Comparison of ENCODE assay signal across 25 cellular contexts in genomic region chr6:112925702-112926101, GRCh38.
DNase-seq lines count a peak whose midpoint lies in the region; ATAC-seq, FAIRE-seq and TF ChIP-seq lines count a peak whose summit lies in the region.
"Had no signal": no experiment of that assay in that cellular context is flagged by ENCODE, and none has a peak within 500 bp of the region (broad histone marks: within the 10 kb centered on the region; RNA-seq: fewer than 3 reads in every experiment).

No MANE protein-coding gene starts in this region.

- no peak overlapping the region for H3K23ac ChIP-seq in IMR-90 (ENCODE audit: low read depth, low read length)

- no peaks in the 10 kb centered on the region for H3K9me1 ChIP-seq in IMR-90 (ENCODE audit: insufficient read depth, low read length)

- no peak for FAIRE-seq in A549 (lab: Jason Lieb, UNC)
- FAIRE-seq: A204.1, GM12878, GM12892, GM18507 had no signal

- no peaks in the 10 kb centered on the region for H3K36me3 ChIP-seq in IMR-90 (ENCODE audit: control insufficient read depth, insufficient read depth, low read length)
- H3K36me3 ChIP-seq: BLaER1 treated with 17β-estradiol and CSF1 and Interleukin-3, amounts not matched to agents 10 nM and 100 nM had no signal

- no peak overlapping the region for H3K18ac ChIP-seq in IMR-90 (ENCODE audit: low read depth, low read length)

- H2BK20ac ChIP-seq in IMR-90 (ENCODE audit: low read depth, low read length) = no peak overlapping the region

- H3K4me1 ChIP-seq in A549 = no peaks in the 10 kb centered on the region
- H3K4me1 ChIP-seq in IMR-90 (ENCODE audit: control insufficient read depth, insufficient read depth, low read length) = peaks cover 2% of the 10 kb centered on the region
- H3K4me1 ChIP-seq: BLaER1 treated with 17β-estradiol and CSF1 and Interleukin-3, amounts not matched to agents 10 nM and 100 nM had no signal

- TF ChIP-seq POLR2A in A549 (IDR thresholded peaks at IDR 0.05; ENCODE audit: low read length) (no peak), IMR-90 (IDR thresholded peaks at IDR 0.05; ENCODE audit: low read depth, low read length) (no peak)

- H2AK5ac ChIP-seq in IMR-90 (ENCODE audit: low read depth, low read length) = no peak overlapping the region

- in situ Hi-C loops in IMR-90 (cut with MboI; ENCODE audit: low sequenced_read_pairs) = no loop called here

- DNase-seq in A549 (ENCODE audit: low read depth in 1 of 2, low spot score in 1 of 2) = no peak
- DNase-seq in IMR-90 = no peak
- no peak for DNase-seq in osteocyte (ENCODE audit: extremely low spot score, unreplicated experiment)
- DNase-seq in C1 segment of cervical spinal cord (lab: John Stamatoyannopoulos, UW) = no peak
- no peak for DNase-seq in UCSD-AML1 (lab: John Stamatoyannopoulos, UW; ENCODE audit: unreplicated experiment)
- DNase-seq: 8988T; AML-193; CD4-positive, alpha-beta memory T cell; CD4-positive, CD25-positive, alpha-beta regulatory T cell; CD8-positive, alpha-beta memory T cell; COR-L47; DMS 273 treated with DMSO at 0.1 percent for 48 hours; DMS153; DMS53; DMS79; DND-41; EL; GDM1 had no signal

- H3K4me3 ChIP-seq in A549 (no peak overlapping the region), IMR-90 (ENCODE audit: insufficient read depth, low read depth, low read length) (no peak overlapping the region)
- H3K4me3 ChIP-seq: BLaER1 treated with 17β-estradiol and CSF1 and Interleukin-3, amounts not matched to agents 10 nM and 100 nM; GM12878 had no signal

- TF ChIP-seq RAD21 in A549 (conservative IDR thresholded peaks at IDR 0.05 in 1 of 2, IDR thresholded peaks at IDR 0.05 in 1 of 2) = no peak
- TF ChIP-seq RAD21 in IMR-90 (IDR thresholded peaks at IDR 0.05; ENCODE audit: low read length) = no peak

- H3K9me3 ChIP-seq in A549 (no peaks in the 10 kb centered on the region), IMR-90 (ENCODE audit: control insufficient read depth, insufficient read depth, low read length) (peaks cover 9% of the 10 kb centered on the region; the same call in 1 of the 2 replicates)

- no peaks in the 10 kb centered on the region for H4K20me1 ChIP-seq in IMR-90 (ENCODE audit: insufficient read depth, low read length)
- H4K20me1 ChIP-seq: BLaER1 treated with 17β-estradiol and CSF1 and Interleukin-3, amounts not matched to agents 10 nM and 100 nM had no signal

- H2BK120ac ChIP-seq in IMR-90 (ENCODE audit: low read depth, low read length) = no peak overlapping the region

- peaks cover 45% of the 10 kb centered on the region for H3K4me1 Mint-ChIP-seq in osteocyte (ENCODE audit: unreplicated experiment)
- H3K4me1 Mint-ChIP-seq: B cell; CD14-positive monocyte; CD4-positive, alpha-beta memory T cell; CD4-positive, CD25-positive, alpha-beta regulatory T cell; CD8-positive, alpha-beta memory T cell had no signal

- H2BK15ac ChIP-seq in IMR-90 (ENCODE audit: low read depth, low read length) = no peak overlapping the region

- no peak for TF ChIP-seq EP300 in A549 (IDR thresholded peaks at IDR 0.05)

- CTCF ChIA-PET in A549 (lab: Yijun Ruan, JAX) = no interaction called here
- CTCF ChIA-PET in IMR-90 (lab: Yijun Ruan, JAX) = no interaction called here

- H3K27me3 ChIP-seq in IMR-90 (ENCODE audit: control insufficient read depth, insufficient read depth, low read length) = no peaks in the 10 kb centered on the region
- H3K27me3 ChIP-seq: BLaER1 treated with 17β-estradiol and CSF1 and Interleukin-3, amounts not matched to agents 10 nM and 100 nM had no signal

- H3K9me3 Mint-ChIP-seq in osteocyte (ENCODE audit: unreplicated experiment) = peaks cover 18% of the 10 kb centered on the region

- no peak overlapping the region for H4K5ac ChIP-seq in IMR-90 (ENCODE audit: low read depth, low read length)

- no peaks in the 10 kb centered on the region for H3K27me3 Mint-ChIP-seq in osteocyte (ENCODE audit: unreplicated experiment)
- H3K27me3 Mint-ChIP-seq: B cell; CD4-positive, alpha-beta memory T cell; CD4-positive, CD25-positive, alpha-beta regulatory T cell had no signal

- H4K91ac ChIP-seq in IMR-90 (ENCODE audit: insufficient read depth, low read depth, low read length) = no peak overlapping the region

- no peak overlapping the region for H3K9ac ChIP-seq in IMR-90 (ENCODE audit: low read depth, low read length)
- H3K9ac ChIP-seq: BLaER1 treated with 17β-estradiol and CSF1 and Interleukin-3, amounts not matched to agents 10 nM and 100 nM had no signal

- no peak for TF ChIP-seq CTCF in A549 (IDR thresholded peaks at IDR 0.05)
- TF ChIP-seq CTCF in IMR-90 (conservative IDR thresholded peaks at IDR 0.05; ENCODE audit: low read depth, low read length) = no peak
- TF ChIP-seq CTCF in osteocyte (IDR thresholded peaks at IDR 0.05) = no peak

- H3K79me1 ChIP-seq in IMR-90 (ENCODE audit: low read depth in 1 of 2, low read length in 2 of 2) = no peaks in the 10 kb centered on the region

- POLR2A ChIA-PET in A549 (lab: Yijun Ruan, JAX) = no interaction called here
- POLR2A ChIA-PET in IMR-90 (lab: Charles Lee; ENCODE audit: unreplicated experiment) = no interaction called here

- ATAC-seq in A549 = no peak
- no peak for ATAC-seq in IMR-90 (ENCODE audit: low read depth)
- ATAC-seq: GM12878 had no signal

- H3K4me2 ChIP-seq in A549 (no peak overlapping the region), IMR-90 (ENCODE audit: low read depth, low read length) (no peak overlapping the region)
- H3K4me2 ChIP-seq: BLaER1 treated with 17β-estradiol and CSF1 and Interleukin-3, amounts not matched to agents 10 nM and 100 nM had no signal

- dilution Hi-C loops in IMR-90 (cut with HindIII; ENCODE audit: low sequenced_read_pairs, unreplicated experiment) = no loop called here

- H3K14ac ChIP-seq in IMR-90 (replicated peaks; ENCODE audit: low read depth, low read length) = no peak overlapping the region

- no peak overlapping the region for H4K8ac ChIP-seq in IMR-90 (ENCODE audit: low read depth in 2 of 2, low read length in 2 of 2)

- no peak overlapping the region for H3K4ac ChIP-seq in IMR-90 (ENCODE audit: low read depth, low read length)

- BruUV-seq in IMR-90 (replicated peaks; lab: Mats Ljungman, UMichigan) = no TSS peak

- H3K27ac ChIP-seq in A549 (no peak overlapping the region), IMR-90 (ENCODE audit: insufficient read depth, low read length) (no peak overlapping the region)
- H3K27ac ChIP-seq: BLaER1 treated with 17β-estradiol and CSF1 and Interleukin-3, amounts not matched to agents 10 nM and 100 nM had no signal

- no peak overlapping the region for H3K56ac ChIP-seq in IMR-90 (ENCODE audit: extremely low read depth, insufficient read depth, low read length)

- H3K4me3 Mint-ChIP-seq in osteocyte (ENCODE audit: unreplicated experiment) = no peak overlapping the region
- H3K4me3 Mint-ChIP-seq: B cell; CD14-positive monocyte; CD4-positive, alpha-beta memory T cell; CD4-positive, CD25-positive, alpha-beta regulatory T cell; CD8-positive, alpha-beta memory T cell had no signal

- H2BK5ac ChIP-seq in IMR-90 (ENCODE audit: low read depth, low read length, poor library complexity, severe bottlenecking) = no peak overlapping the region

- H2AK9ac ChIP-seq in IMR-90 (replicated peaks; ENCODE audit: low read depth, low read length, poor library complexity) = no peak overlapping the region

- H3K27ac Mint-ChIP-seq in osteocyte (ENCODE audit: unreplicated experiment) = peak overlapping the region; percentile 70
- H3K27ac Mint-ChIP-seq: B cell; CD14-positive monocyte; CD4-positive, alpha-beta memory T cell; CD4-positive, CD25-positive, alpha-beta regulatory T cell; CD8-positive, alpha-beta memory T cell had no signal

- peaks cover 20% of the 10 kb centered on the region for H3K36me3 Mint-ChIP-seq in osteocyte (ENCODE audit: unreplicated experiment)
- H3K36me3 Mint-ChIP-seq: CD14-positive monocyte; CD4-positive, alpha-beta memory T cell; CD4-positive, CD25-positive, alpha-beta regulatory T cell had no signal

- intact Hi-C loops in IMR-90 (cut with micrococcal nuclease) = no loop called here

- no peak overlapping the region for H2AFZ ChIP-seq in IMR-90 (replicated peaks; ENCODE audit: low read length, poor library complexity)

TF ChIP-seq in A549, 52 proteins besides CTCF, POLR2A, EP300 and RAD21:
- TF ChIP-seq NPAS2 (CRISPR knock-in tag; IDR thresholded peaks at IDR 0.05; ENCODE audit: borderline replicate concordance) (no peak), KDM5A (IDR thresholded peaks at IDR 0.05) (no peak), FOSL2 (IDR thresholded peaks at IDR 0.05) (no peak), FOSL2 (CRISPR knock-in tag; IDR thresholded peaks at IDR 0.05) (no peak), ZSCAN20 (CRISPR knock-in tag; IDR thresholded peaks at IDR 0.05) (no peak), RCOR1 (IDR thresholded peaks at IDR 0.05; ENCODE audit: low read depth, low read length) (no peak), BHLHE40 (IDR thresholded peaks at IDR 0.05; ENCODE audit: low read depth, low read length) (no peak), MAFK (IDR thresholded peaks at IDR 0.05; ENCODE audit: partially characterized antibody) (peak; percentile 36), NFE2L2 (conservative IDR thresholded peaks at IDR 0.05; ENCODE audit: low read length) (peak; percentile 68), HES2 (IDR thresholded peaks at IDR 0.05) (no peak)

TF ChIP-seq in IMR-90, 13 proteins besides CTCF, POLR2A, EP300 and RAD21:
- TF ChIP-seq SMC3 (IDR thresholded peaks at IDR 0.05; ENCODE audit: low read depth, low read length) (no peak), NFE2L2 (IDR thresholded peaks at IDR 0.05; ENCODE audit: low read depth, low read length) (peak; percentile 91), USF2 (IDR thresholded peaks at IDR 0.05; ENCODE audit: low read depth, low read length) (no peak)
